In the genomic region with DNA sequence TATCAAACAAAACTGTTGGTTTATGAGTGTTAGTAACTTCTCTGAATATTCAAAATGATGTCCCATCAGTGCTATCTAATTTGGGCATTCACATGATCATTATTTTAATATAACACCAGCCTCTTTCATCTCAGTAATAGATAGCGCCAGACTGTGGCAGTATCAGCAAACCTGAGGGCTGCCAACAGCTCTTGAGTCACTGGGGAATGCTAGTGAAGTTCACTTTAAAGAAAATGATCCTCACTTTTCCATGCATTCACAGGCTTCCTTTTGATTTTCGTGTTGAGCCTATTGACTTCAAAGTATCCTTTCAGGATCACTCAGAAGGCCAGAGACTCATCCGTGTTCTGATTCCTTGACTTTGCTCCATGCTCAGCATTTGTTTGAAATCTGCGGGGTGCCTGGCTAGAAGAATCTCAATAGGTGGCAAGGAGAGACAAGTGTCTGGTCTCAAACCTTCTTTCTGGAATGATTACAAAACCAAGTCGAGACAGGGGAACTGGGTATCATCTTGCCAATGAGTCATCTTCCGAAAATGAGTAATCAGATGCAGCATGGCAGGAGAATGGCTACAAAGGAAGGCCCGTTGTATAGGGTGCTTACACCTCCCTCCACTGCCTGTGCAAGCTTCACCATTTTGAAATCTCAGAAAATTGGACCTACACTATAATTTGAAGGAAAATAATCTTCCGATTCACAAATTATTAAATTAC, we compare ENCODE assay signal across 1 cellular context.
TF ChIP-seq lines count a peak whose summit lies in the region.

No MANE protein-coding gene starts in this region.

TF ChIP-seq in WTC11, 78 proteins besides CTCF, POLR2A, EP300 and RAD21 (continued from another document):
- TF ChIP-seq, protein P1, sequence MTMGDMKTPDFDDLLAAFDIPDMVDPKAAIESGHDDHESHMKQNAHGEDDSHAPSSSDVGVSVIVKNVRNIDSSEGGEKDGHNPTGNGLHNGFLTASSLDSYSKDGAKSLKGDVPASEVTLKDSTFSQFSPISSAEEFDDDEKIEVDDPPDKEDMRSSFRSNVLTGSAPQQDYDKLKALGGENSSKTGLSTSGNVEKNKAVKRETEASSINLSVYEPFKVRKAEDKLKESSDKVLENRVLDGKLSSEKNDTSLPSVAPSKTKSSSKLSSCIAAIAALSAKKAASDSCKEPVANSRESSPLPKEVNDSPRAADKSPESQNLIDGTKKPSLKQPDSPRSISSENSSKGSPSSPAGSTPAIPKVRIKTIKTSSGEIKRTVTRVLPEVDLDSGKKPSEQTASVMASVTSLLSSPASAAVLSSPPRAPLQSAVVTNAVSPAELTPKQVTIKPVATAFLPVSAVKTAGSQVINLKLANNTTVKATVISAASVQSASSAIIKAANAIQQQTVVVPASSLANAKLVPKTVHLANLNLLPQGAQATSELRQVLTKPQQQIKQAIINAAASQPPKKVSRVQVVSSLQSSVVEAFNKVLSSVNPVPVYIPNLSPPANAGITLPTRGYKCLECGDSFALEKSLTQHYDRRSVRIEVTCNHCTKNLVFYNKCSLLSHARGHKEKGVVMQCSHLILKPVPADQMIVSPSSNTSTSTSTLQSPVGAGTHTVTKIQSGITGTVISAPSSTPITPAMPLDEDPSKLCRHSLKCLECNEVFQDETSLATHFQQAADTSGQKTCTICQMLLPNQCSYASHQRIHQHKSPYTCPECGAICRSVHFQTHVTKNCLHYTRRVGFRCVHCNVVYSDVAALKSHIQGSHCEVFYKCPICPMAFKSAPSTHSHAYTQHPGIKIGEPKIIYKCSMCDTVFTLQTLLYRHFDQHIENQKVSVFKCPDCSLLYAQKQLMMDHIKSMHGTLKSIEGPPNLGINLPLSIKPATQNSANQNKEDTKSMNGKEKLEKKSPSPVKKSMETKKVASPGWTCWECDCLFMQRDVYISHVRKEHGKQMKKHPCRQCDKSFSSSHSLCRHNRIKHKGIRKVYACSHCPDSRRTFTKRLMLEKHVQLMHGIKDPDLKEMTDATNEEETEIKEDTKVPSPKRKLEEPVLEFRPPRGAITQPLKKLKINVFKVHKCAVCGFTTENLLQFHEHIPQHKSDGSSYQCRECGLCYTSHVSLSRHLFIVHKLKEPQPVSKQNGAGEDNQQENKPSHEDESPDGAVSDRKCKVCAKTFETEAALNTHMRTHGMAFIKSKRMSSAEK (CRISPR knock-in tag; IDR thresholded peaks at IDR 0.05; ENCODE audit: borderline replicate concordance) = no peak
- TF ChIP-seq RELA (CRISPR knock-in tag; IDR thresholded peaks at IDR 0.05; ENCODE audit: borderline replicate concordance) = no peak
- TF ChIP-seq RORB (CRISPR knock-in tag; IDR thresholded peaks at IDR 0.05) = no peak
- TF ChIP-seq, protein P2, sequence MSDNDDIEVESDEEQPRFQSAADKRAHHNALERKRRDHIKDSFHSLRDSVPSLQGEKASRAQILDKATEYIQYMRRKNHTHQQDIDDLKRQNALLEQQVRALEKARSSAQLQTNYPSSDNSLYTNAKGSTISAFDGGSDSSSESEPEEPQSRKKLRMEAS (CRISPR knock-in tag; IDR thresholded peaks at IDR 0.05) = no peak
- TF ChIP-seq ZNF416 (CRISPR knock-in tag; IDR thresholded peaks at IDR 0.05) = no peak
- TF ChIP-seq GRHL2 (CRISPR knock-in tag; IDR thresholded peaks at IDR 0.05; ENCODE audit: insufficient replicate concordance, severe bottlenecking) = no peak
- TF ChIP-seq SMAD4 (CRISPR knock-in tag; IDR thresholded peaks at IDR 0.05) = no peak
- TF ChIP-seq ZNF232 (CRISPR knock-in tag; IDR thresholded peaks at IDR 0.05) = no peak
- no peak for TF ChIP-seq SOX15 (CRISPR knock-in tag; IDR thresholded peaks at IDR 0.05)
